ENCODE assay signal across 8 cellular contexts in genomic region chr10:97355571-97355975, GRCh38. TPM values are rescaled to one million over a fixed set of nuclear protein-coding genes. Genes with fewer than 3 reads are reported as not detected.
DNase-seq lines count a peak whose midpoint lies in the region; ATAC-seq and TF ChIP-seq lines count a peak whose summit lies in the region.

No MANE protein-coding gene starts in this region.

- no peak overlapping the region for H2AFZ ChIP-seq in hepatocyte

- no peaks in the 10 kb centered on the region for H3K9me2 ChIP-seq in hepatocyte (replicated peaks; ENCODE audit: insufficient read depth)

- no peaks in the 10 kb centered on the region for H3K9me3 Mint-ChIP-seq in WTC11

- no peak overlapping the region for H3K4me2 ChIP-seq in hepatocyte

- H3K27ac ChIP-seq in hepatocyte (no peak overlapping the region), testis (no peak overlapping the region)

- H3K4me1 ChIP-seq in hepatocyte (ENCODE audit: insufficient read depth) (peaks cover 2% of the 10 kb centered on the region), testis (no peaks in the 10 kb centered on the region)

- peaks cover 31% of the 10 kb centered on the region for H3K36me3 Mint-ChIP-seq in WTC11

- 73% methylated on average over 5 of the region's 5 CpGs for WGBS in hepatocyte (ENCODE audit: low lambda C conversion rate, missing lambda C conversion rate)
- WGBS in testis, 2 donors = 43 to 63% methylated on average over 5 of the region's 5 CpGs

- H3K9me3 ChIP-seq in hepatocyte (ENCODE audit: low read depth) (no peaks in the 10 kb centered on the region), testis (no peaks in the 10 kb centered on the region)

- POLR2A ChIA-PET in WTC11 (lab: Charles Lee) = interaction anchor here (0.6 kb wide), 1 partner anchor 64 kb away, joined by 3 read pairs; no protein-coding TSS in a partner anchor

- no peaks in the 10 kb centered on the region for H3K27me3 ChIP-seq in hepatocyte
- no peaks in the 10 kb centered on the region for H3K27me3 ChIP-seq in testis

- DNase-seq in NCI-H2196 (lab: John Stamatoyannopoulos, UW; ENCODE audit: unreplicated experiment) (peak; percentile 9), NCI-H2196 treated with DMSO at 0.1 percent for 48 hours (lab: John Stamatoyannopoulos, UW; ENCODE audit: unreplicated experiment) (no peak), WTC11 (ENCODE audit: low spot score) (peak; percentile 46), hepatocyte (ENCODE audit: low spot score) (peak; percentile 36), testis (peak; percentile 41), HK-2 (ENCODE audit: unreplicated experiment) (no peak), SW480 (ENCODE audit: low spot score) (no peak)

- no peak overlapping the region for H3K4me3 Mint-ChIP-seq in WTC11

- peak; percentile 80 for ATAC-seq in WTC11
- ATAC-seq in GM18498 (IDR thresholded peaks at IDR 0.05; ENCODE audit: unreplicated experiment) = no peak

- TF ChIP-seq POLR2A in testis (IDR thresholded peaks at IDR 0.05) = no peak

- H4K20me1 ChIP-seq in hepatocyte (ENCODE audit: insufficient read depth, poor library complexity, severe bottlenecking) = no peaks in the 10 kb centered on the region

- H3K36me3 ChIP-seq in hepatocyte (replicated peaks; ENCODE audit: insufficient read depth, low read depth) = no peaks in the 10 kb centered on the region
- H3K36me3 ChIP-seq in testis (ENCODE audit: low read depth, missing control alignments) = no peaks in the 10 kb centered on the region

- no peak for TF ChIP-seq CTCF in WTC11 (IDR thresholded peaks at IDR 0.05)
- peak; percentile 48 for TF ChIP-seq CTCF in hepatocyte (IDR thresholded peaks at IDR 0.05; ENCODE audit: poor library complexity)
- TF ChIP-seq CTCF in testis (IDR thresholded peaks at IDR 0.05) = peak in 2 of 3 experiments; percentile 27 to 48

- CTCF ChIA-PET in WTC11 (lab: Charles Lee) = interaction anchor here (1.0 to 1.9 kb wide), 10 partner anchors 15 to 283 kb away, joined by 3 to 13 read pairs (median 4); partner anchors contain the start of genes ARHGAP19 and FRAT1

- peak overlapping the region; percentile 95 for H3K27ac Mint-ChIP-seq in WTC11

- H3K4me3 ChIP-seq in hepatocyte (no peak overlapping the region), testis (no peak overlapping the region)

- no peaks in the 10 kb centered on the region for H3K79me2 ChIP-seq in hepatocyte

- peaks cover 5% of the 10 kb centered on the region for H3K4me1 Mint-ChIP-seq in WTC11

- intact Hi-C loops in testis (cut with DNase I; ENCODE audit: low total_unique reads) = loop anchor here (10.0 kb wide), 1 partner anchor 81 kb away; no protein-coding TSS in a partner anchor

- no peaks in the 10 kb centered on the region for H3K27me3 Mint-ChIP-seq in WTC11 (ENCODE audit: low read depth)

TF ChIP-seq in WTC11, 78 proteins besides CTCF, POLR2A, EP300 and RAD21:
- no peak for TF ChIP-seq FOXP1 (CRISPR knock-in tag; IDR thresholded peaks at IDR 0.05; ENCODE audit: borderline replicate concordance)
- TF ChIP-seq ZNF232 (CRISPR knock-in tag; IDR thresholded peaks at IDR 0.05) = 0 out of 2 replicates have a peak, but pooled peaks have one; percentile 15

RNA-seq across cellular contexts. Expression of gene FRAT2, which starts 21.0 kb away (rescaled TPM):
- total RNA-seq in WTC11 (2021) (48.2 to 53.5 TPM (median 50.8 TPM) in 3 replicates), hepatocyte (23.4 and 27.4 TPM in 2 replicates), testis (10 to 100 TPM; 35.7 to 37.0 TPM)
- polyA plus RNA-seq in hepatocyte (29.4 and 30.4 TPM in 2 replicates), testis (ENCODE audit: insufficient read depth, low read depth, low replicate concordance) (18.8 TPM)

RNA-seq across cellular contexts. Expression of gene FRAT1, which starts 36.5 kb away (rescaled TPM):
- total RNA-seq in WTC11 (2021) (7.0 to 8.2 TPM (median 7.6 TPM) in 3 replicates), hepatocyte (13.8 and 14.2 TPM in 2 replicates), testis (10 to 100 TPM; 22.1 to 29.9 TPM)
- polyA plus RNA-seq in hepatocyte (8.1 and 14.2 TPM in 2 replicates), testis (ENCODE audit: insufficient read depth, low read depth, low replicate concordance) (9.7 TPM)

RNA-seq across cellular contexts. Expression of gene RRP12, which starts 45.6 kb away (rescaled TPM):
- total RNA-seq in WTC11 (2021) (44.9 to 56.6 TPM (median 45.6 TPM) in 3 replicates), hepatocyte (8.5 and 10.6 TPM in 2 replicates), testis (10 to 100 TPM; 53.5 to 54.6 TPM)
- polyA plus RNA-seq in hepatocyte (19.6 and 20.6 TPM in 2 replicates), testis (ENCODE audit: insufficient read depth, low read depth, low replicate concordance) (38.1 TPM)

Comparison
In these comparisons a context has a peak if more than half of its experiments do, and no peak if none do; other contexts are left out.
1. DNase-seq: peak in NCI-H2196 (single experiment), WTC11 (single experiment), hepatocyte (single experiment) and testis (single experiment); none in NCI-H2196 treated with DMSO at 0.1 percent for 48 hours (single experiment), HK-2 (single experiment) and SW480 (single experiment).